Comparison of ENCODE assay signal across 1 cellular context in genomic region chr5:180590543-180591248, GRCh38.
TF ChIP-seq lines count a peak whose summit lies in the region.

No MANE protein-coding gene starts in this region.

TF ChIP-seq in H1, 55 proteins besides CTCF, POLR2A, EP300 and RAD21:
- TF ChIP-seq SP4 (IDR thresholded peaks at IDR 0.05; ENCODE audit: low read length) (no peak), CREB1 (IDR thresholded peaks at IDR 0.05) (no peak), RBBP5 (IDR thresholded peaks at IDR 0.05; ENCODE audit: borderline replicate concordance, low read depth, low read length) (0 out of 2 replicates have a peak, but pooled peaks have one; percentile 37), SUZ12 (IDR thresholded peaks at IDR 0.05; ENCODE audit: low read length) (peak; percentile 83), KDM4A (IDR thresholded peaks at IDR 0.05; ENCODE audit: low read depth, low read length, severe bottlenecking) (peak; percentile 90), USF2 (IDR thresholded peaks at IDR 0.05; ENCODE audit: low read length) (no peak), EZH2 (IDR thresholded peaks at IDR 0.05; ENCODE audit: low read depth, low read length, severe bottlenecking) (peak; percentile 76), TCF12 (IDR thresholded peaks at IDR 0.05; ENCODE audit: low read depth, low read length) (no peak), CEBPB (IDR thresholded peaks at IDR 0.05; ENCODE audit: low read depth, low read length) (no peak)
